Comparison of ENCODE assay signal across 27 cellular contexts in genomic region chr16:69273009-69273408, GRCh38. TPM values are rescaled to one million over a fixed set of nuclear protein-coding genes. Genes with fewer than 3 reads are reported as not detected.
DNase-seq lines count a peak whose midpoint lies in the region; ATAC-seq, FAIRE-seq and TF ChIP-seq lines count a peak whose summit lies in the region.
"Had no signal": no experiment of that assay in that cellular context is flagged by ENCODE, and none has a peak within 500 bp of the region (broad histone marks: within the 10 kb centered on the region; RNA-seq: fewer than 3 reads in every experiment).

No MANE protein-coding gene starts in this region.

- peaks cover 16% of the 10 kb centered on the region for H3K4me1 Mint-ChIP-seq in type B pancreatic cell (ENCODE audit: unreplicated experiment)
- H3K4me1 Mint-ChIP-seq: activated B cell treated with CpG ODN at 0.5 μM for 24 hours; CD8-positive, alpha-beta memory T cell had no signal

- in situ Hi-C loops in astrocyte of the spinal cord (cut with HindIII; ENCODE audit: low sequenced_read_pairs): no loop called here

- TF ChIP-seq CTCF in astrocyte of the spinal cord (IDR thresholded peaks at IDR 0.05; ENCODE audit: low read depth, low read length) (no peak), type B pancreatic cell (conservative IDR thresholded peaks at IDR 0.05) (no peak), foreskin keratinocyte (conservative IDR thresholded peaks at IDR 0.05) (no peak)

- no peak overlapping the region for H3K27ac Mint-ChIP-seq in type B pancreatic cell
- H3K27ac Mint-ChIP-seq: activated B cell treated with CpG ODN at 0.5 μM for 24 hours; activated CD8-positive, alpha-beta T cell treated with anti-CD3 and anti-CD28 coated beads for 36 hours; naive thymus-derived CD4-positive, alpha-beta T cell had no signal

- no peaks in the 10 kb centered on the region for H3K9me3 Mint-ChIP-seq in type B pancreatic cell
- H3K9me3 Mint-ChIP-seq: activated B cell treated with CpG ODN at 0.5 μM for 24 hours; activated CD8-positive, alpha-beta T cell treated with anti-CD3 and anti-CD28 coated beads for 36 hours; CD8-positive, alpha-beta memory T cell; naive thymus-derived CD4-positive, alpha-beta T cell had no signal

- H3K27ac ChIP-seq in skeletal muscle tissue (ENCODE audit: low read depth, low read length): peak overlapping the region; percentile 36
- no peak overlapping the region for H3K27ac ChIP-seq in foreskin keratinocyte
- H3K27ac ChIP-seq: gastroesophageal sphincter, parathyroid adenoma, SK-N-MC had no signal

- H3K36me3 Mint-ChIP-seq in type B pancreatic cell: peaks cover 19% of the 10 kb centered on the region

- ATAC-seq in foreskin keratinocyte: no peak
- ATAC-seq: activated CD8-positive, alpha-beta T cell treated with anti-CD3 and anti-CD28 coated beads for 36 hours; gastroesophageal sphincter; naive thymus-derived CD4-positive, alpha-beta T cell; sciatic nerve had no signal

- H3K27me3 Mint-ChIP-seq in type B pancreatic cell: no peaks in the 10 kb centered on the region
- H3K27me3 Mint-ChIP-seq: activated B cell treated with CpG ODN at 0.5 μM for 24 hours; activated CD8-positive, alpha-beta T cell treated with anti-CD3 and anti-CD28 coated beads for 36 hours; CD8-positive, alpha-beta memory T cell; naive thymus-derived CD4-positive, alpha-beta T cell had no signal

- no peak for DNase-seq in GM12892 (ENCODE audit: insufficient read length)
- peak; percentile 81 for DNase-seq in astrocyte of the spinal cord (ENCODE audit: low read depth, low spot score)
- DNase-seq in fibroblast of the conjunctiva (ENCODE audit: low read depth): peak; percentile 74
- no peak for DNase-seq in NCI-H1092 treated with DMSO at 0.1 percent for 48 hours (lab: John Stamatoyannopoulos, UW)
- no peak for DNase-seq in NCI-H2029 (lab: John Stamatoyannopoulos, UW)
- no peak for DNase-seq in type B pancreatic cell (ENCODE audit: extremely low spot score, unreplicated experiment)
- no peak for DNase-seq in foreskin keratinocyte
- DNase-seq: activated B cell treated with CpG ODN at 0.5 μM for 24 hours; activated CD8-positive, alpha-beta T cell treated with anti-CD3 and anti-CD28 coated beads for 36 hours; activated naive CD4-positive, alpha-beta T cell; activated T-cell treated with anti-CD3 and anti-CD28 coated beads, Interleukin-2, amount 50 U/mL, for 1 hour; CD8-positive, alpha-beta memory T cell; DMS53; GOT3; mesendoderm; naive thymus-derived CD4-positive, alpha-beta T cell; NCI-H1105 treated with DMSO at 0.1 percent for 48 hours; NCI-H526; stimulated activated CD4-positive, alpha-beta T cell treated with anti-CD3 and anti-CD28 coated beads, Interleukin-1b, Interleukin-23, amount 100 ng/mL, for 48 hours; stimulated activated naive CD4-positive, alpha-beta T cell; tibial artery had no signal

- H3K36me3 ChIP-seq in skeletal muscle tissue (ENCODE audit: control insufficient read depth in 3 of 3, insufficient read depth in 3 of 3, low read length in 3 of 3): peaks cover 2 to 3% (median 3%) of the 10 kb centered on the region in 3 donors

- no peak overlapping the region for H3K4me3 Mint-ChIP-seq in type B pancreatic cell
- H3K4me3 Mint-ChIP-seq: activated B cell treated with CpG ODN at 0.5 μM for 24 hours; activated CD8-positive, alpha-beta T cell treated with anti-CD3 and anti-CD28 coated beads for 36 hours; CD8-positive, alpha-beta memory T cell; naive thymus-derived CD4-positive, alpha-beta T cell had no signal

- TF ChIP-seq POLR2A in GM12892 (IDR thresholded peaks at IDR 0.05; ENCODE audit: low read depth, low read length): no peak

- FAIRE-seq in GM12892 (lab: Jason Lieb, UNC): peak; percentile 27
- FAIRE-seq: colon had no signal

- peaks cover 2 to 14% (median 5%) of the 10 kb centered on the region in 3 donors for H3K4me1 ChIP-seq in skeletal muscle tissue (ENCODE audit: control insufficient read depth in 3 of 3, insufficient read depth in 3 of 3, low read length in 3 of 3)
- no peaks in the 10 kb centered on the region for H3K4me1 ChIP-seq in foreskin keratinocyte
- H3K4me1 ChIP-seq: parathyroid adenoma had no signal

- no peak overlapping the region for H3K4me3 ChIP-seq in astrocyte of the spinal cord (ENCODE audit: low read depth, low read length)
- H3K4me3 ChIP-seq in skeletal muscle tissue (ENCODE audit: low read length in 3 of 3): no peak overlapping the region
- H3K4me3 ChIP-seq: gastroesophageal sphincter, SK-N-MC, tibial artery had no signal

- no peak overlapping the region for H3K9ac ChIP-seq in skeletal muscle tissue (ENCODE audit: low read depth in 1 of 3, low read length in 3 of 3)
- H3K9ac ChIP-seq: parathyroid adenoma had no signal

- no peaks in the 10 kb centered on the region for H3K9me3 ChIP-seq in skeletal muscle tissue (ENCODE audit: control insufficient read depth in 3 of 3, low read length in 3 of 3)
- H3K9me3 ChIP-seq: gastroesophageal sphincter, tibial artery had no signal

- H3K27me3 ChIP-seq in skeletal muscle tissue (ENCODE audit: control insufficient read depth in 3 of 3, insufficient read depth in 3 of 3, low read length in 3 of 3) (no peaks in the 10 kb centered on the region), foreskin keratinocyte (no peaks in the 10 kb centered on the region)
- H3K27me3 ChIP-seq: gastroesophageal sphincter, tibial artery had no signal

RNA-seq across cellular contexts. Expression of gene VPS4A, which starts 38.1 kb away (rescaled TPM):
- 22.5 TPM for polyA plus RNA-seq in GM12892 (2012; ENCODE audit: missing spikeins)
- total RNA-seq in skeletal muscle tissue (25.6 TPM), type B pancreatic cell (ENCODE audit: low replicate concordance) (23.2 and 31.2 TPM in 2 replicates), foreskin keratinocyte (37.8 and 43.1 TPM in 2 replicates)
- polyA plus RNA-seq in foreskin keratinocyte: 50.4 and 52.1 TPM in 2 replicates

RNA-seq across cellular contexts. Expression of gene PDF, which starts 57.4 kb away (rescaled TPM):
- polyA plus RNA-seq in GM12892 (2012; ENCODE audit: missing spikeins): 1.0 TPM
- 6.8 TPM for total RNA-seq in skeletal muscle tissue
- 14.6 and 19.0 TPM in 2 replicates for total RNA-seq in type B pancreatic cell (ENCODE audit: low replicate concordance)
- 10.3 and 11.2 TPM in 2 replicates for total RNA-seq in foreskin keratinocyte
- polyA plus RNA-seq in foreskin keratinocyte: 11.8 and 14.4 TPM in 2 replicates

Comparison
In these comparisons a context has a peak if more than half of its experiments do, and no peak if none do; other contexts are left out.
1. DNase-seq: peak in astrocyte of the spinal cord (single experiment) and fibroblast of the conjunctiva (single experiment); none in GM12892 (single experiment), NCI-H1092 treated with DMSO at 0.1 percent for 48 hours (single experiment), NCI-H2029 (single experiment), type B pancreatic cell (single experiment) and foreskin keratinocyte (0 of 2).